9 cellular contexts compared by ENCODE assay signal in the genomic region with DNA sequence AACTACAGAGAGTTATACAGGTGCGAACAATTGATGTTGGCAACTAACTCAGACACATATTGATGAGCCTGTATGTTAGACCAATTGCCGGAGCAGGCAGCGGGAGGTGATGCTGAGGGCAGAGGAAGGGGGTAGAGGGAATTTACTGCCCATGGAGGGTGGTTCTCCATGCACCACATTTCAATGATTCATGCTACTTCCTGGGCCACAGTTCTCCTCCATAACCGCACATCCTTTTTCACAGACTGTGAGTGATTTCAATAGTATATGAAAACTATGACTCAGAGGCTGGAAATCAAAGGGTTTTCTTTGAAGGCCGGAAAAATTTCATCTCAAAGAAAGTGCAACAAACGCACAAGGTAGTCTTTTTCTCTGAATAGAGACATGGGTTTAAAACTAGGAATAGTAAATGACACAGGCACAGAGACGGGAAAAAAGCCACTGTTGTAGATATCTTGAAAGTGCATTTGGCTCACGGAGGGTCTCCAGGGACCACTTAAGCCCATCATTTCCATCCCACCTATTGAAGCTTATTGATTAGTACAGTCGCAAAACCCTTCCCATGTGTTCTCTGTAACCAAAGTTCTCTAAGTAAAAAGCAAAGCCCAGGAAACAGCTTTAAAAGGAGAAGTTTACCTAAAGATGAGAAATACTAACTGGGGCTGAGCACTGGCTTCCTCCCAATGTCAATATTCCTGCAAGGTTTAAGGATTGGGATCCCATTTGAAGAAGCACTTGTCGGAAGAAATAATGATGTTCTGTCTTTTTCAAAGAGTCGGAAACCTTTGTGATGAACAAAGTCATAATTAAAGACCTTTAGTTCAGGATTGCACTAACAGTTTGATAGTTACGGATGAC. TPM values are rescaled to one million over a fixed set of nuclear protein-coding genes. Genes with fewer than 3 reads are reported as not detected.
A peak's percentile ranks its signal among the peaks of the same experiment; 100 is the strongest.
DNase-seq lines count a peak whose midpoint lies in the region; ATAC-seq and TF ChIP-seq lines count a peak whose summit lies in the region.
"Had no signal": no experiment of that assay in that cellular context is flagged by ENCODE, and none has a peak within 500 bp of the region (broad histone marks: within the 10 kb centered on the region; RNA-seq: fewer than 3 reads in every experiment).

No MANE protein-coding gene starts in this region.

- no peak overlapping the region for H2AFZ ChIP-seq in IMR-90 (replicated peaks; ENCODE audit: low read length, poor library complexity)
- H2AFZ ChIP-seq: parathyroid adenoma had no signal

- H3K36me3 ChIP-seq in IMR-90 (ENCODE audit: control insufficient read depth, insufficient read depth, low read length) = no peaks in the 10 kb centered on the region

- ATAC-seq in IMR-90 (ENCODE audit: low read depth) (peak; percentile 89), HG02571 (IDR thresholded peaks at IDR 0.05; ENCODE audit: unreplicated experiment) (no peak), GM21515 (IDR thresholded peaks at IDR 0.05; ENCODE audit: unreplicated experiment) (no peak)

- DNase-seq in Daoy (ENCODE audit: low read depth) (peak; percentile 94), IMR-90 (peak; percentile 93), epithelial cell of prostate (ENCODE audit: low read depth, low spot score) (peak; percentile 95), erythroblast (lab: John Stamatoyannopoulos, UW) (no peak)
- peak; percentile 73 for DNase-seq in activated CD4-positive, alpha-beta T cell treated with anti-CD3 and anti-CD28 coated beads for 48 hours
- peak; percentile 37 to 50 (median 48) for DNase-seq in stimulated activated CD4-positive, alpha-beta T cell treated with anti-CD3 and anti-CD28 coated beads, TNF-alpha, amount 100 ng/mL, for 48 hours (ENCODE audit: low read depth in 3 of 3)

- H4K20me1 ChIP-seq in IMR-90 (ENCODE audit: insufficient read depth, low read length) = no peaks in the 10 kb centered on the region

- H4K5ac ChIP-seq in IMR-90 (ENCODE audit: low read depth, low read length) = peak overlapping the region; percentile 51; the same call in 1 of the 2 replicates

- no peaks in the 10 kb centered on the region for H3K27me3 ChIP-seq in IMR-90 (ENCODE audit: control insufficient read depth, insufficient read depth, low read length)

- H3K4ac ChIP-seq in IMR-90 (ENCODE audit: low read depth, low read length) = peak overlapping the region; percentile 87

- WGBS in IMR-90 (ENCODE audit: extremely low coverage in 2 of 2, insufficient read length in 1 of 2), 2 experiments = 0% methylated on average over 2 of the region's 12 CpGs; no CpG with 5 or more reads in 1 of the 2 experiments

- POLR2A ChIA-PET in IMR-90 (lab: Charles Lee; ENCODE audit: unreplicated experiment) = no interaction called here

- no peaks in the 10 kb centered on the region; a peak in 1 of 4 replicates for H3K79me1 ChIP-seq in IMR-90 (ENCODE audit: low read depth in 1 of 2, low read length in 2 of 2)

- no peak for TF ChIP-seq POLR2A in IMR-90 (IDR thresholded peaks at IDR 0.05; ENCODE audit: low read depth, low read length)
- no peak for TF ChIP-seq POLR2A in erythroblast (IDR thresholded peaks at IDR 0.05; ENCODE audit: low read length)

- H3K23ac ChIP-seq in IMR-90 (ENCODE audit: low read depth, low read length) = peak overlapping the region; percentile 87; the same call in 1 of the 2 replicates

- peak overlapping the region; percentile 86 for H3K14ac ChIP-seq in IMR-90 (replicated peaks; ENCODE audit: low read depth, low read length)

- no peak overlapping the region; the same call in 1 of the 2 replicates for H3K9ac ChIP-seq in IMR-90 (ENCODE audit: low read depth, low read length)
- H3K9ac ChIP-seq: parathyroid adenoma had no signal

- H2AK5ac ChIP-seq in IMR-90 (ENCODE audit: low read depth, low read length) = peak overlapping the region; percentile 78

- H4K91ac ChIP-seq in IMR-90 (ENCODE audit: insufficient read depth, low read depth, low read length) = peak overlapping the region; percentile 62; the same call in 1 of the 2 replicates

- no peak for TF ChIP-seq CTCF in IMR-90 (conservative IDR thresholded peaks at IDR 0.05; ENCODE audit: low read depth, low read length)

- H2BK20ac ChIP-seq in IMR-90 (ENCODE audit: low read depth, low read length) = peak overlapping the region; percentile 83

- H3K56ac ChIP-seq in IMR-90 (ENCODE audit: extremely low read depth, insufficient read depth, low read length) = peak overlapping the region; percentile 32; the same call in 1 of the 2 replicates

- BruUV-seq in IMR-90 (replicated peaks; lab: Mats Ljungman, UMichigan) = no TSS peak

- H3K18ac ChIP-seq in IMR-90 (ENCODE audit: low read depth, low read length) = peak overlapping the region; percentile 61; the same call in 1 of the 2 replicates

- H3K9me3 ChIP-seq in IMR-90 (ENCODE audit: control insufficient read depth, insufficient read depth, low read length) = no peaks in the 10 kb centered on the region

- peaks cover 8% of the 10 kb centered on the region; the same call in 1 of the 2 replicates for H3K4me1 ChIP-seq in IMR-90 (ENCODE audit: control insufficient read depth, insufficient read depth, low read length)
- H3K4me1 ChIP-seq: parathyroid adenoma had no signal

- peak overlapping the region; percentile 87 for H2BK120ac ChIP-seq in IMR-90 (ENCODE audit: low read depth, low read length)

- H3K4me2 ChIP-seq in IMR-90 (ENCODE audit: low read depth, low read length) = peak overlapping the region; percentile 73

- in situ Hi-C loops in IMR-90 (cut with MboI; ENCODE audit: low sequenced_read_pairs) = no loop called here

- CTCF ChIA-PET in IMR-90 (lab: Yijun Ruan, JAX) = no interaction called here

- H4K8ac ChIP-seq in IMR-90 (ENCODE audit: low read depth in 2 of 2, low read length in 2 of 2) = peak overlapping the region; percentile 38 to 86; a peak in 2 of 4 replicates

- peaks cover 15% of the 10 kb centered on the region for H3K9me1 ChIP-seq in IMR-90 (ENCODE audit: insufficient read depth, low read length)

- peak overlapping the region; percentile 25; the same call in 1 of the 2 replicates for H3K27ac ChIP-seq in IMR-90 (ENCODE audit: insufficient read depth, low read length)
- peak overlapping the region; percentile 98 for H3K27ac ChIP-seq in epithelial cell of prostate
- H3K27ac ChIP-seq: parathyroid adenoma had no signal

- peak; percentile 4; the same call in 1 of the 2 replicates for TF ChIP-seq RAD21 in IMR-90 (IDR thresholded peaks at IDR 0.05; ENCODE audit: low read length)

- peak overlapping the region; percentile 94; the same call in 2 of the 3 replicates for H2BK15ac ChIP-seq in IMR-90 (ENCODE audit: low read depth, low read length)

- H2AK9ac ChIP-seq in IMR-90 (replicated peaks; ENCODE audit: low read depth, low read length, poor library complexity) = no peak overlapping the region

- intact Hi-C loops in IMR-90 (cut with micrococcal nuclease) = no loop called here

- dilution Hi-C loops in IMR-90 (cut with HindIII; ENCODE audit: low sequenced_read_pairs, unreplicated experiment) = no loop called here

- H3K4me3 ChIP-seq in IMR-90 (ENCODE audit: insufficient read depth, low read depth, low read length) = no peak overlapping the region

- H2BK5ac ChIP-seq in IMR-90 (ENCODE audit: low read depth, low read length, poor library complexity, severe bottlenecking) = peak overlapping the region; percentile 88

TF ChIP-seq in IMR-90, 13 proteins besides CTCF, POLR2A, EP300 and RAD21:
- TF ChIP-seq MXI1 (IDR thresholded peaks at IDR 0.05; ENCODE audit: borderline replicate concordance, low read depth, low read length) (no peak), BHLHE40 (IDR thresholded peaks at IDR 0.05; ENCODE audit: low read depth, low read length) (peak; percentile 29; the same call in 1 of the 2 replicates), RCOR1 (IDR thresholded peaks at IDR 0.05; ENCODE audit: insufficient replicate concordance, low read length) (no peak), CHD1 (IDR thresholded peaks at IDR 0.05; ENCODE audit: low read depth, low read length) (no peak), FOS (IDR thresholded peaks at IDR 0.05; ENCODE audit: low read depth, low read length) (peak; percentile 91), CEBPB (IDR thresholded peaks at IDR 0.05; ENCODE audit: low read depth, low read length) (peak; percentile 25; the same call in 1 of the 2 replicates), RFX5 (IDR thresholded peaks at IDR 0.05; ENCODE audit: low read depth, low read length) (no peak), SMC3 (IDR thresholded peaks at IDR 0.05; ENCODE audit: low read depth, low read length) (no peak)
- TF ChIP-seq, protein P1, sequence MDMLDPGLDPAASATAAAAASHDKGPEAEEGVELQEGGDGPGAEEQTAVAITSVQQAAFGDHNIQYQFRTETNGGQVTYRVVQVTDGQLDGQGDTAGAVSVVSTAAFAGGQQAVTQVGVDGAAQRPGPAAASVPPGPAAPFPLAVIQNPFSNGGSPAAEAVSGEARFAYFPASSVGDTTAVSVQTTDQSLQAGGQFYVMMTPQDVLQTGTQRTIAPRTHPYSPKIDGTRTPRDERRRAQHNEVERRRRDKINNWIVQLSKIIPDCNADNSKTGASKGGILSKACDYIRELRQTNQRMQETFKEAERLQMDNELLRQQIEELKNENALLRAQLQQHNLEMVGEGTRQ (IDR thresholded peaks at IDR 0.05; ENCODE audit: low read depth, low read length) = no peak

RNA-seq across cellular contexts. Expression of a gene that starts 28.0 kb away (rescaled TPM):
- total RNA-seq in Daoy (2014; rRNA removed; shearing (Covaris generic)) = 28.9 and 30.8 TPM in 2 replicates
- total RNA-seq in IMR-90 (2012; rRNA removed) = 35.5 and 38.3 TPM in 2 replicates
- 47.8 and 49.2 TPM in 2 replicates for polyA plus RNA-seq in IMR-90 (2012; rRNA removed)
- polyA plus RNA-seq in IMR-90 (2012; cell fraction: cytosol; rRNA removed) = 25.7 and 37.1 TPM in 2 replicates
- 70.4 and 79.6 TPM in 2 replicates for polyA plus RNA-seq in IMR-90 (2012; cell fraction: nucleus; rRNA removed; ENCODE audit: low replicate concordance)

RNA-seq across cellular contexts. Expression of a gene that starts 48.7 kb away (rescaled TPM):
- total RNA-seq in Daoy (2014; rRNA removed; shearing (Covaris generic)) = 0.11 TPM in 1 of 2 replicates, not detected in the other
- total RNA-seq in IMR-90 (2012; rRNA removed) = not detected in 2 replicates
- polyA plus RNA-seq in IMR-90 (2012; rRNA removed) = not detected in 2 replicates
- polyA plus RNA-seq in IMR-90 (2012; cell fraction: cytosol; rRNA removed) = 0.02 and 0.04 TPM in 2 replicates
- 0.06 TPM in 1 of 2 replicates, not detected in the other for polyA plus RNA-seq in IMR-90 (2012; cell fraction: nucleus; rRNA removed; ENCODE audit: low replicate concordance)

Comparison
In these comparisons a context has a peak if more than half of its experiments do, and no peak if none do; other contexts are left out.
1. DNase-seq: peak in Daoy (single experiment), IMR-90 (single experiment), activated CD4-positive, alpha-beta T cell treated with anti-CD3 and anti-CD28 coated beads for 48 hours (single experiment), epithelial cell of prostate (single experiment) and stimulated activated CD4-positive, alpha-beta T cell treated with anti-CD3 and anti-CD28 coated beads, TNF-alpha, amount 100 ng/mL, for 48 hours (3 of 3); none in erythroblast (0 of 2).